ENCODE assay signal across 12 cellular contexts in the genomic region with DNA sequence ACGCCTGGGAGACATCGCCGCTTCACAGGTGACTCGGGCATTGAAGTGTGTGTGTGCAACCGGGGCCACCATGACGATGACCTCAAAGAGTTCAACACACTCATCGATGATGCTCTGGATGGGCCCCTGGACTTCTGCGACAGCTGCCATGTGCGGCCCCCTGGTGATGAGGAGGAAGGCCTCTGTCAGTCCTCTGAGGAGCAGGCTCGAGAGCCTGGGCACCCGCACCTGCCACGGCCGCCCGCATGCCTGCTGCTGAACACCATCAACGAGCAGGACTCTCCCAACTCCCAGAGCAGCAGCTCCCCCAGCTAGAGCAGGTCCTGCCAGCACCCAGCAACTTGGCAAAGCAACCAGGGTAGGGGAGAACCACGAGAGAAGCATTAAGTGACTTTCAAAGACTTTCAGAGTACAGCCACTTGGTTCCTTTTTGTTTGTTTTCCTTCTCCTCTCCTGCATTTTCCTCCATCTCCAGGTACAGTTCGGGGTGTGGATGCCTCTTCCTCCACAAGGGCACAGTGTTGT. TPM values are rescaled to one million over a fixed set of nuclear protein-coding genes. Genes with fewer than 3 reads are reported as not detected.
DNase-seq lines count a peak whose midpoint lies in the region; ATAC-seq, FAIRE-seq and TF ChIP-seq lines count a peak whose summit lies in the region.
"Had no signal": no experiment of that assay in that cellular context is flagged by ENCODE, and none has a peak within 500 bp of the region (broad histone marks: within the 10 kb centered on the region; RNA-seq: fewer than 3 reads in every experiment).

No MANE protein-coding gene starts in this region.

- peak overlapping the region; percentile 50 for H3K9ac ChIP-seq in DND-41 (ENCODE audit: low read depth, low read length)

- H3K4me2 ChIP-seq in DND-41 (ENCODE audit: insufficient read depth, low read length) (no peak overlapping the region), OCI-LY7 (ENCODE audit: low read length) (peak overlapping the region; percentile 54; the same call in 1 of the 2 replicates)

- H3K27ac ChIP-seq in DND-41 (ENCODE audit: low read length): peak overlapping the region; percentile 91
- peak overlapping the region; percentile 74 for H3K27ac ChIP-seq in OCI-LY7 (ENCODE audit: low read depth, low read length, poor library complexity, severe bottlenecking)
- H3K27ac ChIP-seq in esophagus squamous epithelium: peak overlapping the region in 3 of 4 donors; percentile 90 to 96 (median 91)
- peak overlapping the region; percentile 14 to 64 for H3K27ac ChIP-seq in small intestine (ENCODE audit: low read depth in 1 of 2, low read length in 1 of 2)

- H3K27me3 ChIP-seq in DND-41 (ENCODE audit: insufficient read depth, low read length, poor library complexity) (no peaks in the 10 kb centered on the region), esophagus squamous epithelium (no peaks in the 10 kb centered on the region), small intestine (ENCODE audit: control insufficient read depth in 2 of 2, insufficient read depth in 2 of 2, low read length in 2 of 2) (no peaks in the 10 kb centered on the region)

- H3K4me3 ChIP-seq in DND-41 (ENCODE audit: low read depth in 1 of 2, low read length in 2 of 2) (no peak overlapping the region), OCI-LY7 (ENCODE audit: low read depth, low read length, poor library complexity, severe bottlenecking) (no peak overlapping the region), esophagus squamous epithelium (no peak overlapping the region), small intestine (ENCODE audit: low read depth in 1 of 2, low read length in 2 of 2) (no peak overlapping the region)

- 69 to 83% methylated on average over 2 to 5 of the region's 17 CpGs for WGBS in esophagus squamous epithelium, 2 donors
- WGBS in small intestine, 3 donors: 84 to 92% (median 92%) methylated on average over 17 of the region's 17 CpGs

- no peaks in the 10 kb centered on the region for H3K9me2 ChIP-seq in OCI-LY7 (ENCODE audit: insufficient read depth, low read length)

- no peak overlapping the region for H2AFZ ChIP-seq in DND-41 (ENCODE audit: low read depth, low read length)
- no peak overlapping the region for H2AFZ ChIP-seq in OCI-LY7 (ENCODE audit: low read length)

- H3K36me3 ChIP-seq in DND-41 (ENCODE audit: insufficient read depth, low read length): peaks cover 51% of the 10 kb centered on the region
- H3K36me3 ChIP-seq in OCI-LY7 (ENCODE audit: insufficient read depth, low read length): peaks cover 39% of the 10 kb centered on the region
- peaks cover 12 to 71% (median 29%) of the 10 kb centered on the region in 3 donors for H3K36me3 ChIP-seq in esophagus squamous epithelium
- peaks cover 9 to 12% of the 10 kb centered on the region in 2 donors for H3K36me3 ChIP-seq in small intestine (ENCODE audit: control insufficient read depth in 2 of 2, insufficient read depth in 2 of 2, low read length in 2 of 2)

- FAIRE-seq in small intestine (lab: Jason Lieb, UNC) (no peak), D721Med (lab: Jason Lieb, UNC) (no peak)
- FAIRE-seq: GM19239 had no signal

- TF ChIP-seq CTCF in DND-41 (IDR thresholded peaks at IDR 0.05; ENCODE audit: borderline replicate concordance, extremely low read depth, low read length, poor library complexity, severe bottlenecking) (no peak), OCI-LY7 (conservative IDR thresholded peaks at IDR 0.05; ENCODE audit: low read length) (no peak), esophagus squamous epithelium (IDR thresholded peaks at IDR 0.05) (no peak), D721Med (IDR thresholded peaks at IDR 0.05; ENCODE audit: insufficient read depth, missing control alignments) (no peak)

- ATAC-seq in DND-41 (ENCODE audit: insufficient read depth, low read depth) (no peak; the same call in 2 of the 3 replicates), HG02840 (IDR thresholded peaks at IDR 0.05; ENCODE audit: low FRiP score, unreplicated experiment) (no peak)

- H3K79me2 ChIP-seq in DND-41 (ENCODE audit: insufficient read depth, low read length) (no peaks in the 10 kb centered on the region), OCI-LY7 (ENCODE audit: insufficient read depth, low read depth, low read length) (no peaks in the 10 kb centered on the region)

- H3K9me3 ChIP-seq in DND-41 (ENCODE audit: insufficient read depth, low read length, severe bottlenecking) (no peaks in the 10 kb centered on the region), OCI-LY7 (ENCODE audit: low read length) (no peaks in the 10 kb centered on the region), esophagus squamous epithelium (no peaks in the 10 kb centered on the region), small intestine (ENCODE audit: control insufficient read depth, low read depth) (no peaks in the 10 kb centered on the region)

- CTCF ChIA-PET in OCI-LY7 (lab: Charles Lee; ENCODE audit: unreplicated experiment): no interaction called here

- intact Hi-C loops in OCI-LY7 (cut with micrococcal nuclease; ENCODE audit: unreplicated experiment): loop anchor here (5.0 kb wide), 1 partner anchor 66 kb away; no protein-coding TSS in a partner anchor
- intact Hi-C loops in esophagus squamous epithelium (cut with DNase I): no loop called here

- POLR2A ChIA-PET in OCI-LY7 (lab: Charles Lee): interaction anchor here (0.6 kb wide), 1 partner anchor 422 kb away, joined by 4 read pairs; no protein-coding TSS in a partner anchor

- DNase-seq in DND-41 (no peak), OCI-LY7 (ENCODE audit: low spot score) (no peak), esophagus squamous epithelium (lab: John Stamatoyannopoulos, UW) (no peak), small intestine (no peak), D721Med (ENCODE audit: insufficient read length, low spot score) (no peak)
- no peak for DNase-seq in stimulated activated CD4-positive, alpha-beta T cell treated with anti-CD3 and anti-CD28 coated beads, Interleukin-1b, Interleukin-23, amount 100 ng/mL, for 48 hours
- DNase-seq: effector memory CD4-positive, alpha-beta T cell; foreskin melanocyte; midbrain had no signal

- H3K4me1 ChIP-seq in DND-41 (ENCODE audit: insufficient read depth, low read length) (peaks cover 30% of the 10 kb centered on the region), OCI-LY7 (ENCODE audit: insufficient read depth, low read length, poor library complexity, severe bottlenecking) (peaks cover 52% of the 10 kb centered on the region), esophagus squamous epithelium (peaks cover 14 to 56% (median 23%) of the 10 kb centered on the region in 3 donors), small intestine (ENCODE audit: control insufficient read depth in 2 of 2, insufficient read depth in 1 of 2, low read depth in 1 of 2, low read length in 1 of 2) (peaks cover 0 to 6% of the 10 kb centered on the region in 2 donors)

- H4K20me1 ChIP-seq in DND-41 (ENCODE audit: insufficient read depth, low read length): no peaks in the 10 kb centered on the region
- H4K20me1 ChIP-seq in OCI-LY7 (ENCODE audit: insufficient read depth, low read length): no peaks in the 10 kb centered on the region

- no TSS peak for BruUV-seq in OCI-LY7 (replicated peaks; lab: Mats Ljungman, UMichigan)

- no peak for TF ChIP-seq POLR2A in esophagus squamous epithelium (IDR thresholded peaks at IDR 0.05)

RNA-seq across cellular contexts. Expression of a gene that starts 24.1 kb away (rescaled TPM):
- not detected in 2 replicates for total RNA-seq in OCI-LY7 (2014; rRNA removed; shearing (Covaris generic))
- total RNA-seq in OCI-LY7 (2022): not detected in 2 replicates
- not detected for total RNA-seq in esophagus squamous epithelium
- 10 to 100 TPM in 1 of 3 donors, 1 to 10 TPM in 1, under 1 TPM in 1; 0.10 to 13.4 (median 3.0) TPM for polyA plus RNA-seq in small intestine
- total RNA-seq: CD4-positive, CD25-positive, alpha-beta regulatory T cell had no signal
- polyA plus RNA-seq: CD4-positive, CD25-positive, alpha-beta regulatory T cell had no signal

RNA-seq across cellular contexts. Expression of a gene that starts 41.0 kb away (rescaled TPM):
- total RNA-seq in OCI-LY7 (2014; rRNA removed; shearing (Covaris generic)): 2.8 and 3.3 TPM in 2 replicates
- total RNA-seq in OCI-LY7 (2022) (4.5 and 5.6 TPM in 2 replicates), esophagus squamous epithelium (10 to 100 TPM; 10.9 to 36.6 (median 19.7) TPM)
- polyA plus RNA-seq in small intestine: 10 to 100 TPM; 38.9 to 49.4 (median 39.9) TPM

RNA-seq across cellular contexts. Expression of a gene that starts 56.2 kb away (rescaled TPM):
- total RNA-seq in OCI-LY7 (2014; rRNA removed; shearing (Covaris generic)): 0.59 TPM in 1 of 2 replicates, not detected in the other
- not detected in 2 replicates for total RNA-seq in OCI-LY7 (2022)
- 1 to 10 TPM in 3 of 4 donors, under 1 TPM in 1; 0.44 to 4.4 (median 2.9) TPM for total RNA-seq in esophagus squamous epithelium
- polyA plus RNA-seq in small intestine: 1 to 10 TPM; 1.6 to 4.2 (median 3.1) TPM
- polyA plus RNA-seq: CD4-positive, CD25-positive, alpha-beta regulatory T cell had no signal

Comparison
In these comparisons a context has a peak if more than half of its experiments do, and no peak if none do; other contexts are left out.
1. H3K27ac ChIP-seq: peak in every context shown above with its lines; median percentile 91 in DND-41; 91 in esophagus squamous epithelium; 74 in OCI-LY7; 39 in small intestine.